In genomic region chr2:204451766-204452165, GRCh38 we compare ENCODE assay signal across 1 cellular context.
TF ChIP-seq lines count a peak whose summit lies in the region.

No MANE protein-coding gene starts in this region.

TF ChIP-seq in A549, 52 proteins besides CTCF, POLR2A, EP300 and RAD21 (continued from another document):
- no peak for TF ChIP-seq REST (IDR thresholded peaks at IDR 0.05)
